1 cellular context compared by ENCODE assay signal in genomic region chr13:48412881-48413351, GRCh38.
TF ChIP-seq lines count a peak whose summit lies in the region.

Gene LPAR6, minus strand, starts transcription at chr13:48413113. Its CDS starts 690 bp downstream, at chr13:48412423.

TF ChIP-seq in SK-N-SH treated with all-trans-retinoic acid at 6 μM for 48 hours, 23 proteins besides CTCF, POLR2A, EP300 and RAD21 (continued from another document):
- TF ChIP-seq TSHZ2 (CRISPR knock-in tag; IDR thresholded peaks at IDR 0.05), result no peak
- no peak for TF ChIP-seq ZFP3 (CRISPR knock-in tag; IDR thresholded peaks at IDR 0.05)
- TF ChIP-seq PPARA (CRISPR knock-in tag; IDR thresholded peaks at IDR 0.05; ENCODE audit: borderline replicate concordance), result no peak
- no peak for TF ChIP-seq CSDC2 (CRISPR knock-in tag; IDR thresholded peaks at IDR 0.05)
TF ChIP-seq in SK-N-SH treated with all-trans-retinoic acid at 6 μM for 48 hours: peak in this region for 0.
